Comparison of ENCODE assay signal across 1 cellular context in the genomic region with DNA sequence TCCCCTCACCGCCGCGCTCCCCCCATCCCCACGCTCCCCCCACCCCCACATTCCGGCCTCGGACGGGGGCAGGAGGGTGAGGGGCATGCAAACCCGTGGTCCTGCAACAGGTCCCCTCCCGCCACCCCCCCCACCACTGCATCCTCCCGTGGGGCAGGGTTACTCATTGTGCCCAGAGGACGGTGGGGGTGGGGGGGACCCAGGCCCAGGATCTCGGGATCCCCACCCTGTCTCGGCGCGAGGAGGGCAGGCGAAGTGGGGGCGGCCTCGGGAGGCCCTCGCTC.
TF ChIP-seq lines count a peak whose summit lies in the region.

No MANE protein-coding gene starts in this region.

TF ChIP-seq in endothelial cell of umbilical vein, 7 proteins besides CTCF, POLR2A, EP300 and RAD21:
- TF ChIP-seq EZH2 (IDR thresholded peaks at IDR 0.05; ENCODE audit: borderline replicate concordance, low read depth, low read length, severe bottlenecking) = no peak
- TF ChIP-seq, protein P1, sequence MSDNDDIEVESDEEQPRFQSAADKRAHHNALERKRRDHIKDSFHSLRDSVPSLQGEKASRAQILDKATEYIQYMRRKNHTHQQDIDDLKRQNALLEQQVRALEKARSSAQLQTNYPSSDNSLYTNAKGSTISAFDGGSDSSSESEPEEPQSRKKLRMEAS (IDR thresholded peaks at IDR 0.05; ENCODE audit: insufficient read depth, insufficient read length) = no peak
- TF ChIP-seq MYC (IDR thresholded peaks at IDR 0.05; ENCODE audit: low read depth, low read length) = no peak
- TF ChIP-seq POLR2AphosphoS5 (IDR thresholded peaks at IDR 0.05; ENCODE audit: insufficient read depth, low read depth, low read length) = no peak
- TF ChIP-seq FOS (IDR thresholded peaks at IDR 0.05; ENCODE audit: borderline replicate concordance, insufficient read depth, low read length) = no peak
- no peak for TF ChIP-seq GATA2 (IDR thresholded peaks at IDR 0.05; ENCODE audit: insufficient read depth, insufficient read length, low read depth, low read length)
- TF ChIP-seq JUN (IDR thresholded peaks at IDR 0.05; ENCODE audit: borderline replicate concordance, insufficient read depth, insufficient read length, low read depth) = no peak
